ENCODE assay signal across 1 cellular context in genomic region chr13:24540236-24541126, GRCh38.
TF ChIP-seq lines count a peak whose summit lies in the region.

No MANE protein-coding gene starts in this region.

TF ChIP-seq in HCT116, 20 proteins besides CTCF, POLR2A, EP300 and RAD21 (continued from another document):
- TF ChIP-seq ZBTB33 (IDR thresholded peaks at IDR 0.05; ENCODE audit: extremely low read depth, insufficient replicate concordance, low read length), result no peak
- TF ChIP-seq POLR2AphosphoS5 (IDR thresholded peaks at IDR 0.05; ENCODE audit: low read depth, low read length), result no peak
- no peak for TF ChIP-seq ATF3 (IDR thresholded peaks at IDR 0.05)
- no peak for TF ChIP-seq ELF1 (IDR thresholded peaks at IDR 0.05; ENCODE audit: borderline replicate concordance, low read depth)
- TF ChIP-seq MAX (IDR thresholded peaks at IDR 0.05), result no peak
